28 cellular contexts compared by ENCODE assay signal in genomic region chr10:2966134-2966533, GRCh38.
"Had no signal": no experiment of that assay in that cellular context is flagged by ENCODE, and none has a peak within 500 bp of the region (broad histone marks: within the 10 kb centered on the region; RNA-seq: fewer than 3 reads in every experiment).

No MANE protein-coding gene starts in this region.

- H3K79me2 ChIP-seq: hepatocyte had no signal

- FAIRE-seq: endometrium, endothelial cell of umbilical vein, frontal cortex had no signal

- H3K4me1 Mint-ChIP-seq: endodermal cell had no signal

- H3K27ac ChIP-seq: colonic mucosa, coronary artery, dorsolateral prefrontal cortex, epithelial cell of prostate, esophagus muscularis mucosa, esophagus squamous epithelium, foreskin keratinocyte, gastrocnemius medialis, gastroesophageal sphincter, heart left ventricle, heart right ventricle, hepatocyte had no signal

- H3K27ac Mint-ChIP-seq: dendritic cell treated with granulocyte-macrophage colony-stimulating factor and Interleukin-4, amounts not matched to agents 40 ng/mL and 50 ng/mL, for 4 days; effector memory CD8-positive, alpha-beta T cell; endodermal cell had no signal

- ATAC-seq: effector memory CD8-positive, alpha-beta T cell; esophagus mucosa; foreskin keratinocyte; gastrocnemius medialis; gastroesophageal sphincter; heart left ventricle; heart right ventricle had no signal

- H3K4me2 ChIP-seq: hepatocyte had no signal

- H3K4me3 ChIP-seq: colonic mucosa, coronary artery, dorsolateral prefrontal cortex, esophagus muscularis mucosa, esophagus squamous epithelium, gastrocnemius medialis, gastroesophageal sphincter, heart left ventricle, heart right ventricle, hepatocyte had no signal

- H3K4me1 ChIP-seq: colonic mucosa, esophagus muscularis mucosa, esophagus squamous epithelium, foreskin keratinocyte, gastrocnemius medialis, gastroesophageal sphincter, heart left ventricle, heart right ventricle had no signal

- H2AFZ ChIP-seq: hepatocyte had no signal

- H3K9me3 ChIP-seq: colonic mucosa, esophagus squamous epithelium, gastrocnemius medialis had no signal

- H3K36me3 ChIP-seq: colonic mucosa, esophagus muscularis mucosa, esophagus squamous epithelium, gastrocnemius medialis, gastroesophageal sphincter, heart left ventricle, heart right ventricle had no signal

- DNase-seq: colonic mucosa; cortex of kidney; dermis blood vessel endothelial cell; dorsolateral prefrontal cortex; effector CD4-positive, alpha-beta T cell; effector CD8-positive, alpha-beta T cell; effector memory CD4-positive, alpha-beta T cell; effector memory CD8-positive, alpha-beta T cell; endodermal cell; erythroblast; esophagus squamous epithelium; foreskin fibroblast; foreskin keratinocyte; foreskin melanocyte; gastrocnemius medialis; glutamatergic neuron; heart left ventricle; heart right ventricle had no signal

- H3K27me3 ChIP-seq: colonic mucosa, foreskin keratinocyte had no signal

- H3K9me3 Mint-ChIP-seq: dendritic cell treated with granulocyte-macrophage colony-stimulating factor and Interleukin-4, amounts not matched to agents 40 ng/mL and 50 ng/mL, for 4 days; effector memory CD8-positive, alpha-beta T cell had no signal

- H3K4me3 Mint-ChIP-seq: dendritic cell treated with granulocyte-macrophage colony-stimulating factor and Interleukin-4, amounts not matched to agents 40 ng/mL and 50 ng/mL, for 4 days; effector memory CD8-positive, alpha-beta T cell; endodermal cell had no signal
